ENCODE assay signal across 18 cellular contexts in the genomic region with DNA sequence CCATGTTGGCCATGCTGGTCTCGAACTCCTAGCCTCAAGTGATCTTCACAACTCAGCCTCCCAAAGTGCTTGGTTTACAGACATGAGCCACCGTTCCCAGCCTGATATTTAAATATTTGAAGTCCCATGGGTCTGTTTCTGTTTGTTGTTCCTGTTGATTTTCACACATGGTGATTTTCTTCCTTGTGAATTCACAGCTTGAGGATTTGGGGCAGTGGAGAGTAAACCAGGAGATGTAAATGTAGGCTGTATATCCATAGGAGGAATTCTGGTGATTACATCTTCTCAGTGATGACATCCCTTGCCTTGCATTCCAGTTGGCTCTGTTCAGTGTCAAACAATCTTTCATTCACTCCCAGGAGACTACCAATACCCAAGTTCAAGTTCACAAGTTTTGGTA.
DNase-seq lines count a peak whose midpoint lies in the region; ATAC-seq and TF ChIP-seq lines count a peak whose summit lies in the region.
"Had no signal": no experiment of that assay in that cellular context is flagged by ENCODE, and none has a peak within 500 bp of the region (broad histone marks: within the 10 kb centered on the region; RNA-seq: fewer than 3 reads in every experiment).

No MANE protein-coding gene starts in this region.

- POLR2A ChIA-PET in activated CD4-positive, alpha-beta T cell treated with anti-CD3 and anti-CD28 coated beads, Interleukin-2, amount 10 ng/mL, durations not matched to agents 7 days and 5 days (lab: Charles Lee), result no interaction called here

- H3K4me1 ChIP-seq in Loucy (ENCODE audit: insufficient read depth, low read length, poor library complexity, severe bottlenecking), result peaks cover 6% of the 10 kb centered on the region
- peaks cover 8% of the 10 kb centered on the region for H3K4me1 ChIP-seq in mesodermal cell (ENCODE audit: control insufficient read depth, insufficient read depth, low read length, poor library complexity, severe bottlenecking)

- H3K9me3 ChIP-seq in Loucy (ENCODE audit: insufficient read depth, low read depth, low read length) (no peaks in the 10 kb centered on the region), mesodermal cell (ENCODE audit: control insufficient read depth, low read length) (no peaks in the 10 kb centered on the region)

- no peaks in the 10 kb centered on the region for H3K9me2 ChIP-seq in Loucy (replicated peaks; ENCODE audit: low read depth, low read length)

- H3K27me3 ChIP-seq in Loucy (ENCODE audit: insufficient read depth, low read length, poor library complexity, severe bottlenecking), result no peaks in the 10 kb centered on the region

- no peaks in the 10 kb centered on the region for H3K36me3 Mint-ChIP-seq in activated CD4-positive, alpha-beta T cell treated with anti-CD3 and anti-CD28 coated beads, Interleukin-2, amount 10 ng/mL, durations not matched to agents 7 days and 5 days (ENCODE audit: low read depth)
- H3K36me3 Mint-ChIP-seq: CD4-positive, alpha-beta memory T cell had no signal

- 100% methylated on average over 1 of the region's 2 CpGs; no CpG with 5 or more reads in 1 of the 2 experiments for WGBS in mesodermal cell (ENCODE audit: insufficient coverage in 2 of 2), 2 experiments

- H3K4me2 ChIP-seq in Loucy (ENCODE audit: low read depth, low read length, poor library complexity, severe bottlenecking), result no peak overlapping the region

- no peaks in the 10 kb centered on the region for H3K79me2 ChIP-seq in Loucy (ENCODE audit: insufficient read depth, low read length)

- no peaks in the 10 kb centered on the region for H4K20me1 ChIP-seq in Loucy (ENCODE audit: insufficient read depth, low read length, poor library complexity, severe bottlenecking)

- H3K27me3 Mint-ChIP-seq in activated CD4-positive, alpha-beta T cell treated with anti-CD3 and anti-CD28 coated beads, Interleukin-2, amount 10 ng/mL, durations not matched to agents 7 days and 5 days, result no peaks in the 10 kb centered on the region
- H3K27me3 Mint-ChIP-seq: CD4-positive, alpha-beta memory T cell had no signal

- H3K9ac ChIP-seq in Loucy (ENCODE audit: low read depth, low read length, poor library complexity, severe bottlenecking), result no peak overlapping the region
- H3K9ac ChIP-seq: GM23248 had no signal

- no peaks in the 10 kb centered on the region for H3K4me1 Mint-ChIP-seq in activated CD4-positive, alpha-beta T cell treated with anti-CD3 and anti-CD28 coated beads, Interleukin-2, amount 10 ng/mL, durations not matched to agents 7 days and 5 days
- H3K4me1 Mint-ChIP-seq: CD4-positive, alpha-beta memory T cell had no signal

- DNase-seq in amniotic epithelial cell (ENCODE audit: low read depth) (peak; percentile 3), islet precursor cell (peak; percentile 54), activated T-cell treated with anti-CD3 and anti-CD28 coated beads for 4 hours (no peak)
- DNase-seq in stimulated activated CD4-positive, alpha-beta T cell treated with anti-CD3 and anti-CD28 coated beads, Interleukin-4, amount 100 ng/mL, for 24 hours, result no peak
- no peak for DNase-seq in activated CD4-positive, alpha-beta T cell treated with anti-CD3 and anti-CD28 coated beads, Interleukin-2, amount 10 ng/mL, durations not matched to agents 7 days and 5 days
- DNase-seq: C1 segment of cervical spinal cord; Calu3; CD4-positive, alpha-beta memory T cell; COR-L47; DMS53; DND-41; GM23248; H9; HFFc6 had no signal

- TF ChIP-seq CTCF in Loucy (conservative IDR thresholded peaks at IDR 0.05; ENCODE audit: low read length), result no peak

- H3K36me3 ChIP-seq in Loucy (ENCODE audit: insufficient read depth, low read length), result no peaks in the 10 kb centered on the region
- H3K36me3 ChIP-seq in mesodermal cell (ENCODE audit: control insufficient read depth, insufficient read depth, low read length), result no peaks in the 10 kb centered on the region

- no peak overlapping the region for H3K4me3 ChIP-seq in Loucy (ENCODE audit: low read length, poor library complexity, severe bottlenecking)
- H3K4me3 ChIP-seq in mesodermal cell (ENCODE audit: extremely low read depth, insufficient read depth, low read length, poor library complexity, severe bottlenecking), result no peak overlapping the region
- H3K4me3 ChIP-seq: GM23248 had no signal

- H3K9me3 Mint-ChIP-seq in activated CD4-positive, alpha-beta T cell treated with anti-CD3 and anti-CD28 coated beads, Interleukin-2, amount 10 ng/mL, durations not matched to agents 7 days and 5 days, result no peaks in the 10 kb centered on the region
- H3K9me3 Mint-ChIP-seq: CD4-positive, alpha-beta memory T cell; HFFc6 had no signal

- no peak overlapping the region for H3K27ac Mint-ChIP-seq in activated CD4-positive, alpha-beta T cell treated with anti-CD3 and anti-CD28 coated beads, Interleukin-2, amount 10 ng/mL, durations not matched to agents 7 days and 5 days
- H3K27ac Mint-ChIP-seq: CD4-positive, alpha-beta memory T cell; H9; HFFc6 had no signal

- CTCF ChIA-PET in activated CD4-positive, alpha-beta T cell treated with anti-CD3 and anti-CD28 coated beads, Interleukin-2, amount 10 ng/mL, durations not matched to agents 7 days and 5 days (lab: Charles Lee), result no interaction called here

- H3F3A ChIP-seq in Loucy (ENCODE audit: low read depth), result no peaks in the 10 kb centered on the region

- no peak for ATAC-seq in HG03196 (IDR thresholded peaks at IDR 0.05; ENCODE audit: unreplicated experiment)
- ATAC-seq: HCT116 had no signal

- H3K4me3 Mint-ChIP-seq in activated CD4-positive, alpha-beta T cell treated with anti-CD3 and anti-CD28 coated beads, Interleukin-2, amount 10 ng/mL, durations not matched to agents 7 days and 5 days, result no peak overlapping the region
- H3K4me3 Mint-ChIP-seq: CD4-positive, alpha-beta memory T cell; H9; HFFc6 had no signal

- H2AFZ ChIP-seq in Loucy (ENCODE audit: low read length), result peak overlapping the region; percentile 25; the same call in 1 of the 2 replicates
- H2AFZ ChIP-seq: GM23248 had no signal

- peak overlapping the region; percentile 32 for H3K27ac ChIP-seq in mesodermal cell (ENCODE audit: low read depth, low read length, severe bottlenecking)
- H3K27ac ChIP-seq: GM23248 had no signal

Comparison
In these comparisons a context has a peak if more than half of its experiments do, and no peak if none do; other contexts are left out.
1. DNase-seq: peak in amniotic epithelial cell (single experiment) and islet precursor cell (single experiment); none in stimulated activated CD4-positive, alpha-beta T cell treated with anti-CD3 and anti-CD28 coated beads, Interleukin-4, amount 100 ng/mL, for 24 hours (single experiment), activated T-cell treated with anti-CD3 and anti-CD28 coated beads for 4 hours (single experiment) and activated CD4-positive, alpha-beta T cell treated with anti-CD3 and anti-CD28 coated beads, Interleukin-2, amount 10 ng/mL, durations not matched to agents 7 days and 5 days (single experiment).